ENCODE assay signal across 13 cellular contexts in genomic region chr10:79184649-79185048, GRCh38.
DNase-seq lines count a peak whose midpoint lies in the region; ATAC-seq, FAIRE-seq and TF ChIP-seq lines count a peak whose summit lies in the region.
"Had no signal": no experiment of that assay in that cellular context is flagged by ENCODE, and none has a peak within 500 bp of the region (broad histone marks: within the 10 kb centered on the region; RNA-seq: fewer than 3 reads in every experiment).

No MANE protein-coding gene starts in this region.

- POLR2A ChIA-PET in HEK293 (lab: Yijun Ruan, JAX) (no interaction called here), K562 (lab: Yijun Ruan, JAX) (interaction anchor here (0.7 to 2.2 kb wide), 2 partner anchors 11 to 871 kb away, joined by 3 to 7 read pairs; no protein-coding TSS in a partner anchor)

- no peak for TF ChIP-seq POLR2A in K562 (conservative IDR thresholded peaks at IDR 0.05)

- H3F3A ChIP-seq in smooth muscle cell (ENCODE audit: low read depth), result peaks cover 32% of the 10 kb centered on the region

- in situ Hi-C loops in K562 (cut with MboI), result loop anchor here (25.0 kb wide), 2 partner anchors 97 to 1147 kb away; partner anchors contain the start of genes POLR3A and RPS24

- TF ChIP-seq CTCF in HEK293 (tag by site-specific recombination; IDR thresholded peaks at IDR 0.05) (no peak), K562 (IDR thresholded peaks at IDR 0.05 in 2 of 3, conservative IDR thresholded peaks at IDR 0.05 in 1 of 3; ENCODE audit: insufficient read depth in 2 of 3, low read depth in 1 of 3, low read length in 3 of 3) (no peak), left lung (IDR thresholded peaks at IDR 0.05) (no peak), smooth muscle cell (IDR thresholded peaks at IDR 0.05; ENCODE audit: borderline replicate concordance, insufficient read depth, poor library complexity, severe bottlenecking) (no peak)

- H3K27ac ChIP-seq in HEK293 (ENCODE audit: extremely low read depth, low read depth, low read length) (no peak overlapping the region), K562 (ENCODE audit: extremely low read depth, low read depth, low read length) (no peak overlapping the region), left lung (peak overlapping the region; percentile 10 to 61), smooth muscle cell (ENCODE audit: low read depth) (peak overlapping the region; percentile 77)

- H2AFZ ChIP-seq in K562 (ENCODE audit: low read depth, low read length) (no peak overlapping the region), smooth muscle cell (ENCODE audit: low read depth) (no peak overlapping the region)

- H3K4me2 ChIP-seq in K562 (ENCODE audit: insufficient read depth, low read length), result no peak overlapping the region
- peak overlapping the region; percentile 29 for H3K4me2 ChIP-seq in smooth muscle cell

- H3K79me2 ChIP-seq in K562 (ENCODE audit: control insufficient read depth, insufficient read depth, low read length) (peaks cover 19% of the 10 kb centered on the region; the same call in 2 of the 3 replicates), smooth muscle cell (ENCODE audit: low read depth) (peaks cover 11% of the 10 kb centered on the region)

- H3K9ac ChIP-seq in K562 (ENCODE audit: insufficient read depth in 1 of 2, low read depth in 2 of 2, low read length in 2 of 2) (peak overlapping the region in 1 of 2 experiments; percentile 60; a peak in 1 of 4 replicates), smooth muscle cell (ENCODE audit: low read depth) (no peak overlapping the region)

- no peak for TF ChIP-seq EP300 in K562 (IDR thresholded peaks at IDR 0.05; ENCODE audit: low read length)

- CTCF ChIA-PET in HEK293 (lab: Yijun Ruan, JAX), result interaction anchor here (1.2 to 3.6 kb wide), 2 partner anchors 12 to 42 kb away, joined by 4 to 23 read pairs; no protein-coding TSS in a partner anchor
- CTCF ChIA-PET in K562 (lab: Yijun Ruan, JAX; ENCODE audit: low intra/inter-chr PET ratio), result interaction anchor here (1.3 kb wide), 1 partner anchor 11 kb away, joined by 5 read pairs; no protein-coding TSS in a partner anchor

- no TSS peak for BruUV-seq in K562 (replicated peaks; lab: Mats Ljungman, UMichigan)

- H4K20me1 ChIP-seq in K562 (replicated peaks; ENCODE audit: control insufficient read depth, insufficient read depth, low read length) (no peaks in the 10 kb centered on the region), smooth muscle cell (ENCODE audit: low read depth) (peaks cover 90% of the 10 kb centered on the region)

- WGBS in K562 (ENCODE audit: insufficient coverage, low coverage, missing lambda C conversion rate), result 86% methylated on average over 6 of the region's 6 CpGs
- WGBS in smooth muscle cell (ENCODE audit: low lambda C conversion rate), result 67% methylated on average over 6 of the region's 6 CpGs

- no peak for TF ChIP-seq RAD21 in K562 (CRISPR knock-in tag; conservative IDR thresholded peaks at IDR 0.05 in 1 of 2, IDR thresholded peaks at IDR 0.05 in 1 of 2)

- DNase-seq in K562 (ENCODE audit: extremely low read depth in 1 of 4, low spot score in 3 of 4) (no peak), left lung (peak in 1 of 2 donors; percentile 23), smooth muscle cell (lab: John Stamatoyannopoulos, UW; ENCODE audit: unreplicated experiment) (no peak), SW480 (ENCODE audit: low spot score) (no peak)
- no peak for DNase-seq in stimulated activated CD4-positive, alpha-beta T cell treated with anti-CD3 and anti-CD28 coated beads, Interleukin-12 subunit alpha, Interleukin-12 subunit beta, amount 100 ng/mL, for 4 hours
- DNase-seq: activated CD8-positive, alpha-beta T cell treated with anti-CD3 and anti-CD28 coated beads for 36 hours; activated naive CD4-positive, alpha-beta T cell treated with anti-CD3 and anti-CD28 coated beads for 36 hours; CD8-positive, alpha-beta T cell; NCI-H1694 treated with DMSO at 0.1 percent for 48 hours; T-helper 17 cell had no signal

- no peaks in the 10 kb centered on the region for H3K9me1 ChIP-seq in K562 (ENCODE audit: control insufficient read depth, insufficient read depth, low read length)

- no peaks in the 10 kb centered on the region for H3K9me3 ChIP-seq in HEK293 (ENCODE audit: control insufficient read depth, insufficient read depth, low read depth, low read length)
- no peaks in the 10 kb centered on the region for H3K9me3 ChIP-seq in K562 (replicated peaks; ENCODE audit: control insufficient read depth, insufficient read depth, low read depth, low read length)
- no peaks in the 10 kb centered on the region for H3K9me3 ChIP-seq in left lung
- H3K9me3 ChIP-seq in smooth muscle cell (replicated peaks; ENCODE audit: low read depth), result no peaks in the 10 kb centered on the region

- H3K36me3 ChIP-seq in HEK293 (ENCODE audit: control insufficient read depth in 2 of 2, insufficient read depth in 1 of 2, low read length in 2 of 2) (peaks cover 0 to 3% of the 10 kb centered on the region in 2 experiments; a peak in 1 of 3 replicates), K562 (ENCODE audit: control insufficient read depth, insufficient read depth, low read length) (peaks cover 36% of the 10 kb centered on the region), left lung (peaks cover 0 to 6% of the 10 kb centered on the region in 2 donors), smooth muscle cell (ENCODE audit: low read depth) (no peaks in the 10 kb centered on the region)

- H3K4me3 ChIP-seq in HEK293 (ENCODE audit: low read depth, low read length) (no peak overlapping the region), K562 (no peak overlapping the region), left lung (no peak overlapping the region), smooth muscle cell (no peak overlapping the region)

- 0 out of 2 replicates have a peak, but pooled peaks cover 3% of the 10 kb centered on the region for H3K4me1 ChIP-seq in HEK293 (ENCODE audit: control insufficient read depth, insufficient read depth, low read length)
- H3K4me1 ChIP-seq in K562 (replicated peaks in 1 of 2; ENCODE audit: control insufficient read depth in 2 of 2, insufficient read depth in 2 of 2, low read length in 2 of 2), result peaks cover 87 to 95% of the 10 kb centered on the region in 2 experiments
- peaks cover 67 to 100% of the 10 kb centered on the region in 2 donors for H3K4me1 ChIP-seq in left lung
- H3K4me1 ChIP-seq in smooth muscle cell (ENCODE audit: low read depth), result peaks cover 44% of the 10 kb centered on the region

- FAIRE-seq in K562 (lab: Jason Lieb, UNC), result no peak

- intact Hi-C loops in K562 (cut with micrococcal nuclease), result no loop called here
- intact Hi-C loops in left lung (cut with DNase I), result loop anchor here in 1 of 2 donors (5.0 kb wide), 1 partner anchor 112 kb away; no protein-coding TSS in a partner anchor

- H3K27me3 ChIP-seq in K562 (ENCODE audit: control insufficient read depth in 2 of 2, insufficient read depth in 2 of 2, low read length in 2 of 2) (no peaks in the 10 kb centered on the region), left lung (no peaks in the 10 kb centered on the region), smooth muscle cell (ENCODE audit: low read depth) (no peaks in the 10 kb centered on the region)

- ATAC-seq in K562, result no peak
- no peak for ATAC-seq in left lung
- ATAC-seq in HG03354 (IDR thresholded peaks at IDR 0.05; ENCODE audit: poor library complexity, severe bottlenecking, unreplicated experiment), result no peak
- no peak for ATAC-seq in HG03432 (IDR thresholded peaks at IDR 0.05; ENCODE audit: unreplicated experiment)
- ATAC-seq: activated CD8-positive, alpha-beta T cell treated with anti-CD3 and anti-CD28 coated beads for 36 hours; CD8-positive, alpha-beta T cell; T-helper 17 cell had no signal

TF ChIP-seq in HEK293, 187 proteins besides CTCF, POLR2A, EP300 and RAD21:
- no peak for TF ChIP-seq ZNF362 (tag by site-specific recombination; IDR thresholded peaks at IDR 0.05)
- TF ChIP-seq ZBTB17 (tag by site-specific recombination; IDR thresholded peaks at IDR 0.05), result peak; percentile 31; the same call in 1 of the 2 replicates
TF ChIP-seq in HEK293: peak in this region for 1.

TF ChIP-seq in K562, 482 proteins besides CTCF, POLR2A, EP300 and RAD21:
- no peak for TF ChIP-seq HIVEP1 (CRISPR knock-in tag; IDR thresholded peaks at IDR 0.05)
- peak; percentile 42; the same call in 1 of the 2 replicates for TF ChIP-seq MAX (CRISPR knock-in tag; IDR thresholded peaks at IDR 0.05)

Comparison
In these comparisons a context has a peak if more than half of its experiments do, and no peak if none do; other contexts are left out.
1. H3K27ac ChIP-seq: peak in left lung (2 of 2) and smooth muscle cell (single experiment); none in HEK293 (single experiment) and K562 (single experiment).
2. Of the 44 proteins assayed by ChIP-seq in both K562 and HEK293: peak only in K562: none; only in HEK293: ZBTB17; in both: none; in neither: 43.